In the genomic region with DNA sequence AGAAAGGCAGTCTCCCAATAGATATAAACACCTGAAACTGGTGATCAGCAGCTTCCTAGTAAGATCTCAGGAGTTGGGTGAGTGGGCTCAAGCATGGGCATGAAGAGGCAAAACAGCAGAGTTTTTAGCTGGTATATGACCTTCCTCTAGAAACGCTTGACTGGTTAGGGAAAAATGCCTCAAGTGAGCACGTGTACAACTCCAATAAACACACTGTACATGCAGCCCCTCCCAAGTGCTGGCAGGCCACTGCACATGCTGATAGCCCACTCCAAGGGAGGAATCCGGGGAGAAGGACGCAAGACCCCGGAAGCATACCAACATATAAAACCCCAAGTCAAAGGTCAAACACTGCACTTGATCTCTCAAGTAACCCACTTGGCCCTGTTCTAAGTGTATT, we compare ENCODE assay signal across 18 cellular contexts.
DNase-seq lines count a peak whose midpoint lies in the region; ATAC-seq and TF ChIP-seq lines count a peak whose summit lies in the region.
"Had no signal": no experiment of that assay in that cellular context is flagged by ENCODE, and none has a peak within 500 bp of the region (broad histone marks: within the 10 kb centered on the region; RNA-seq: fewer than 3 reads in every experiment).

No MANE protein-coding gene starts in this region.

- peak overlapping the region in 2 of 3 donors; percentile 21 to 54 for H3K27ac ChIP-seq in thyroid gland
- H3K27ac ChIP-seq in upper lobe of right lung, result no peak overlapping the region
- H3K27ac ChIP-seq: 22Rv1; A549; BLaER1 treated with 17β-estradiol and CSF1 and Interleukin-3, amounts not matched to agents 10 nM and 100 nM; C4-2B had no signal

- H3K27me3 ChIP-seq in thyroid gland (no peaks in the 10 kb centered on the region), upper lobe of right lung (no peaks in the 10 kb centered on the region)
- H3K27me3 ChIP-seq: BLaER1 treated with 17β-estradiol and CSF1 and Interleukin-3, amounts not matched to agents 10 nM and 100 nM had no signal

- TF ChIP-seq POLR2A in thyroid gland (IDR thresholded peaks at IDR 0.05), result no peak

- peaks cover 12 to 13% of the 10 kb centered on the region in 2 donors for H3K4me1 ChIP-seq in thyroid gland
- H3K4me1 ChIP-seq in upper lobe of right lung, result no peaks in the 10 kb centered on the region
- H3K4me1 ChIP-seq: A549, Caco-2 had no signal

- H3K36me3 ChIP-seq in thyroid gland (no peaks in the 10 kb centered on the region), upper lobe of right lung (no peaks in the 10 kb centered on the region)

- H3K27me3 Mint-ChIP-seq in activated CD4-positive, alpha-beta T cell treated with anti-CD3 and anti-CD28 coated beads, Interleukin-2, amount 10 ng/mL, durations not matched to agents 24 days and 14 days, result no peaks in the 10 kb centered on the region
- H3K27me3 Mint-ChIP-seq in stimulated activated memory B cell treated with anti-CD40 and anti-IgM and Interleukin-4, amounts not matched to agents 10 μg/mL and 1 μg/mL and 100 μg/mL, for 72 hours, result peaks cover 8% of the 10 kb centered on the region
- H3K27me3 Mint-ChIP-seq: B cell; CD4-positive, alpha-beta T cell had no signal

- H3K4me3 Mint-ChIP-seq in activated CD4-positive, alpha-beta T cell treated with anti-CD3 and anti-CD28 coated beads, Interleukin-2, amount 10 ng/mL, durations not matched to agents 24 days and 14 days, result no peak overlapping the region
- H3K4me3 Mint-ChIP-seq in stimulated activated memory B cell treated with anti-CD40 and anti-IgM and Interleukin-4, amounts not matched to agents 10 μg/mL and 1 μg/mL and 100 μg/mL, for 72 hours, result no peak overlapping the region
- H3K4me3 Mint-ChIP-seq: B cell; CD4-positive, alpha-beta T cell; CD8-positive, alpha-beta T cell had no signal

- H3K4me3 ChIP-seq in thyroid gland (replicated peaks in 1 of 3) (no peak overlapping the region), upper lobe of right lung (no peak overlapping the region)
- H3K4me3 ChIP-seq: A549; BLaER1 treated with 17β-estradiol and CSF1 and Interleukin-3, amounts not matched to agents 10 nM and 100 nM had no signal

- peak; percentile 43 for ATAC-seq in upper lobe of right lung
- no peak for ATAC-seq in stimulated activated memory B cell treated with anti-CD40 and anti-IgM and Interleukin-4, amounts not matched to agents 10 μg/mL and 1 μg/mL and 100 μg/mL, for 72 hours
- no peak for ATAC-seq in HG03139 (IDR thresholded peaks at IDR 0.05; ENCODE audit: unreplicated experiment)
- ATAC-seq: A549; CD8-positive, alpha-beta T cell had no signal

- TF ChIP-seq CTCF in thyroid gland (IDR thresholded peaks at IDR 0.05) (no peak), upper lobe of right lung (IDR thresholded peaks at IDR 0.05) (no peak)

- H3K9me3 ChIP-seq in thyroid gland (no peaks in the 10 kb centered on the region), upper lobe of right lung (peaks cover 5% of the 10 kb centered on the region)

- 21 to 50% methylated on average over 5 of the region's 5 CpGs for WGBS in thyroid gland, 2 donors

- H3K36me3 Mint-ChIP-seq in activated CD4-positive, alpha-beta T cell treated with anti-CD3 and anti-CD28 coated beads, Interleukin-2, amount 10 ng/mL, durations not matched to agents 24 days and 14 days (ENCODE audit: low read depth), result no peaks in the 10 kb centered on the region
- H3K36me3 Mint-ChIP-seq in stimulated activated memory B cell treated with anti-CD40 and anti-IgM and Interleukin-4, amounts not matched to agents 10 μg/mL and 1 μg/mL and 100 μg/mL, for 72 hours, result no peaks in the 10 kb centered on the region
- H3K36me3 Mint-ChIP-seq: CD8-positive, alpha-beta T cell had no signal

- no peak overlapping the region for H3K27ac Mint-ChIP-seq in activated CD4-positive, alpha-beta T cell treated with anti-CD3 and anti-CD28 coated beads, Interleukin-2, amount 10 ng/mL, durations not matched to agents 24 days and 14 days
- no peak overlapping the region for H3K27ac Mint-ChIP-seq in stimulated activated memory B cell treated with anti-CD40 and anti-IgM and Interleukin-4, amounts not matched to agents 10 μg/mL and 1 μg/mL and 100 μg/mL, for 72 hours
- H3K27ac Mint-ChIP-seq: B cell; CD4-positive, alpha-beta T cell; CD8-positive, alpha-beta T cell had no signal

- H3K9me3 Mint-ChIP-seq in activated CD4-positive, alpha-beta T cell treated with anti-CD3 and anti-CD28 coated beads, Interleukin-2, amount 10 ng/mL, durations not matched to agents 24 days and 14 days, result no peaks in the 10 kb centered on the region
- H3K9me3 Mint-ChIP-seq in stimulated activated memory B cell treated with anti-CD40 and anti-IgM and Interleukin-4, amounts not matched to agents 10 μg/mL and 1 μg/mL and 100 μg/mL, for 72 hours, result peaks cover 5% of the 10 kb centered on the region

- H3K4me1 Mint-ChIP-seq in activated CD4-positive, alpha-beta T cell treated with anti-CD3 and anti-CD28 coated beads, Interleukin-2, amount 10 ng/mL, durations not matched to agents 24 days and 14 days, result no peaks in the 10 kb centered on the region
- no peaks in the 10 kb centered on the region for H3K4me1 Mint-ChIP-seq in stimulated activated memory B cell treated with anti-CD40 and anti-IgM and Interleukin-4, amounts not matched to agents 10 μg/mL and 1 μg/mL and 100 μg/mL, for 72 hours
- H3K4me1 Mint-ChIP-seq: B cell had no signal

- intact Hi-C loops in activated CD4-positive, alpha-beta T cell treated with anti-CD3 and anti-CD28 coated beads, Interleukin-2, amount 10 ng/mL, durations not matched to agents 24 days and 14 days (cut with micrococcal nuclease), result no loop called here
- intact Hi-C loops in thyroid gland (cut with DNase I) (no loop called here), upper lobe of right lung (cut with DNase I) (no loop called here)

- DNase-seq in activated CD4-positive, alpha-beta T cell treated with anti-CD3 and anti-CD28 coated beads, Interleukin-2, amount 10 ng/mL, durations not matched to agents 24 days and 14 days, result peak; percentile 28
- DNase-seq in activated CD4-positive, alpha-beta T cell treated with anti-CD3 and anti-CD28 coated beads for 48 hours, result no peak
- DNase-seq in thyroid gland (peak; percentile 29 to 36), upper lobe of right lung (peak; percentile 58)
- DNase-seq: AML-193; Caco-2; Calu3; CD4-positive, alpha-beta T cell; CD8-positive, alpha-beta T cell; DMS79 treated with DMSO at 0.1 percent for 48 hours; GF-D8 had no signal
